ENCODE assay signal across 23 cellular contexts in the genomic region with DNA sequence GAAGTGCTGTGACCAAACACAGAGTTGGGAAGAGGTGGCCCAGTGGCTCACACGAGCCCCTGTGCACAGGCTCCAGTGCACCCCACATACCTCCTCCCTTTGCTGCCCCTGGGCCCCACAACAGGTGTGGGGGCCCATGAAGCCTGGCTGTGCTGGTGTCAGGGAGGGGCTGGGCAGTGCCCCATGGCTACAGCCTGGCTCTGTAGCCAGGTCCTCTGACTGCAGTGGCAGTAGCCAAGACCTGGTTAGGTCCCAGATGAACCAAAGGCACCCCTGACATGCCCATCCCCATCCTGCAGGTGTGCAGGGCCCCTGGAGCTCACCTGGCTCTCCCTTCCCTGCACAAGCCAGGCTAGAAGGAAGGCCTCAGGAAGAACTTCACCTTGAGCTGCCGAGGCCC.
"Had no signal": no experiment of that assay in that cellular context is flagged by ENCODE, and none has a peak within 500 bp of the region (broad histone marks: within the 10 kb centered on the region; RNA-seq: fewer than 3 reads in every experiment).

No MANE protein-coding gene starts in this region.

- ATAC-seq: activated CD4-positive, alpha-beta T cell treated with anti-CD3 and anti-CD28 coated beads for 36 hours; activated CD8-positive, alpha-beta memory T cell treated with anti-CD3 and anti-CD28 coated beads, Interleukin-2, amount 10 ng/mL, durations not matched to agents 7 days and 5 days; activated CD8-positive, alpha-beta T cell treated with anti-CD3 and anti-CD28 coated beads, Interleukin-2, amount 10 ng/mL, durations not matched to agents 7 days and 5 days; activated T-helper 17 cell treated with anti-CD3 and anti-CD28 coated beads, Interleukin-2, amount 50 U/mL, for 72 hours; body of pancreas; gastroesophageal sphincter had no signal

- H3K9me3 ChIP-seq: body of pancreas, colonic mucosa, esophagus squamous epithelium had no signal

- H3K27ac ChIP-seq: body of pancreas, colonic mucosa, epithelial cell of prostate, esophagus squamous epithelium, gastroesophageal sphincter had no signal

- H3K36me3 ChIP-seq: colonic mucosa, esophagus squamous epithelium, gastroesophageal sphincter had no signal

- H3K27me3 ChIP-seq: body of pancreas, colonic mucosa, esophagus squamous epithelium had no signal

- H3K4me3 ChIP-seq: body of pancreas, colonic mucosa, esophagus squamous epithelium, gastroesophageal sphincter had no signal

- DNase-seq: activated CD4-positive, alpha-beta memory T cell treated with anti-CD3 and anti-CD28 coated beads for 36 hours; activated CD4-positive, alpha-beta T cell treated with anti-CD3 and anti-CD28 coated beads for 36 hours; activated CD4-positive, alpha-beta T cell treated with anti-CD3 and anti-CD28 coated beads, Interleukin-2, amount 10 ng/mL, durations not matched to agents 24 days and 14 days; activated CD4-positive, CD25-positive, alpha-beta regulatory T cell; activated CD8-positive, alpha-beta memory T cell treated with anti-CD3 and anti-CD28 coated beads, Interleukin-2, amount 10 ng/mL, durations not matched to agents 7 days and 5 days; activated CD8-positive, alpha-beta memory T cell treated with anti-CD3 and anti-CD28 coated beads, Interleukin-2, amount 50 U/mL, for 4 hours; activated CD8-positive, alpha-beta T cell treated with anti-CD3 and anti-CD28 coated beads, Interleukin-2, amount 10 ng/mL, durations not matched to agents 7 days and 5 days; activated gamma-delta T cell; activated naive CD4-positive, alpha-beta T cell treated with anti-CD3 and anti-CD28 coated beads, Interleukin-2, amount 50 U/mL, for 16 hours; activated naive CD4-positive, alpha-beta T cell treated with Interleukin-2 at 50 U/mL for 16 hours; activated T-cell treated with anti-CD3 and anti-CD28 coated beads, Interleukin-2, amount 50 U/mL, for 24 hours; amniotic stem cell; aorta; body of pancreas; central memory CD4-positive, alpha-beta T cell; cerebellar nuclear complex; colonic mucosa; effector CD8-positive, alpha-beta T cell; esophagus squamous epithelium; foreskin melanocyte had no signal

- H3K4me1 ChIP-seq: body of pancreas, colonic mucosa, esophagus squamous epithelium, gastroesophageal sphincter had no signal
